ENCODE assay signal across 8 cellular contexts in the genomic region with DNA sequence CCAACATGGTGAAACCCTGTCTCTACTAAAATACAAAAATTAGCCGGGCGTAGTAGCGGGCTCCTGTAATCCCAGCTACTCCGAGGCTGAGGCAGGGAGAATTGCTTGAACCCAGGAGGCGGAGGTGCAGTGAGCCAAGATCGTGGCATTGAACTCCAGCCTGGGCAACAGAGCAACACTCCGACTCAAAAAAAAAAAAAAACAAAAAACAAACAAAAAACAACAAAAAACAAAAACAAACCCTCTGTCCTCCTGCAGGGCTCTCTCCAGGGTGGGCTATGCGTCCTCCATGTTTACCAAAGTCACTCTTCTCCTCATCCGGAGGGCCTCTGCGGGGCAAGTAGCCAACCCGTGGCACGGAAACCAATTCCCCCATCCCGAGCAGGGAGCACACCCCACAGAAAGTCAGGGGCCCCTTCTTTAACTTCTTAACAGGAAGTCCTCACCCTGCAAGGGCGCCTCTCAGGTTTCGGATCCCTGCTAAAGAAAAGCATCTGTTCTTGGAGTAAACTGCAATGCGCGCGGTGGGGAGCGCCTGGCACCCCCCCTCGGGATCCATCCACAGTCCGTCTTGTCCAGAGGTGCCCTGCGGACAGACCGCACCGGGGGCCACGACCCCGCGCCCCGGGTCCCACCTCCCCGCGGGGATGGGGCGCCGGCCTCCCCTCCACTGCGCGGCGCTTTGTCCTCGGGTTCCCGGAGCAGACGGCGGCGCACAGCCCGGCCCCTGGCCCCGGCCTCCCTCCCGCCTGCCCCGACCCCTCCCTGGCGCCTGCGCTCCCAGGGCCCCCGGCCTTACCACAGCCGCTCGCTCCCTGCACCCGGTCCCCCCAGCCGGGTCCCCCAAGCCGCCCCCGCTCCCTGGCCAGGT. TPM values are rescaled to one million over a fixed set of nuclear protein-coding genes. Genes with fewer than 3 reads are reported as not detected.
DNase-seq lines count a peak whose midpoint lies in the region; ATAC-seq and TF ChIP-seq lines count a peak whose summit lies in the region.

No MANE protein-coding gene starts in this region.

- CTCF ChIA-PET in CD4-positive, alpha-beta T cell (lab: Charles Lee), result interaction anchor here (1.0 to 3.2 kb wide), 2 partner anchors 21 to 66 kb away, joined by 3 to 18 read pairs; no protein-coding TSS in a partner anchor

- H3K4me3 ChIP-seq in neutrophil (ENCODE audit: low read depth in 1 of 2, low read length in 1 of 2), result peak overlapping the region; percentile 80 to 83

- H3K4me1 ChIP-seq in neutrophil (ENCODE audit: control insufficient read depth in 1 of 2, insufficient read depth in 1 of 2, low read depth in 1 of 2, low read length in 1 of 2), result peaks cover 41 to 42% of the 10 kb centered on the region in 2 experiments

- H3K9me3 Mint-ChIP-seq in CD4-positive, alpha-beta T cell, result no peaks in the 10 kb centered on the region

- H3K27me3 ChIP-seq in CD4-positive, alpha-beta T cell (ENCODE audit: control insufficient read depth, insufficient read depth, low read length), result no peaks in the 10 kb centered on the region
- no peaks in the 10 kb centered on the region for H3K27me3 ChIP-seq in neutrophil

- POLR2A ChIA-PET in CD4-positive, alpha-beta T cell (lab: Charles Lee), result interaction anchor here (1.2 kb wide), 1 partner anchor 37 kb away, joined by 3 read pairs; no protein-coding TSS in a partner anchor

- peaks cover 56% of the 10 kb centered on the region for H3K4me1 Mint-ChIP-seq in CD4-positive, alpha-beta T cell (ENCODE audit: low read depth)

- no peaks in the 10 kb centered on the region for H3K9me3 ChIP-seq in CD4-positive, alpha-beta T cell (ENCODE audit: control insufficient read depth, low read length)
- H3K9me3 ChIP-seq in neutrophil, result no peaks in the 10 kb centered on the region

- peak overlapping the region; percentile 97 for H3K27ac Mint-ChIP-seq in CD4-positive, alpha-beta T cell

- H3K36me3 ChIP-seq in neutrophil, result no peaks in the 10 kb centered on the region

- intact Hi-C loops in CD4-positive, alpha-beta T cell (cut with DNase I, micrococcal nuclease), result loop anchor here in 1 of 2 experiments (1.0 kb wide), 1 partner anchor 123 kb away; no protein-coding TSS in a partner anchor

- H3K36me3 Mint-ChIP-seq in CD4-positive, alpha-beta T cell (ENCODE audit: low read depth), result peaks cover 26% of the 10 kb centered on the region

- peak overlapping the region; percentile 86 for H3K27ac ChIP-seq in CD4-positive, alpha-beta T cell (ENCODE audit: low read depth, low read length)
- peak overlapping the region; percentile 97 for H3K27ac ChIP-seq in neutrophil

- ATAC-seq in CD4-positive, alpha-beta T cell (ENCODE audit: poor library complexity), result peak; percentile 6
- ATAC-seq in GM21619 (IDR thresholded peaks at IDR 0.05; ENCODE audit: unreplicated experiment), result peak; percentile 33

- peak overlapping the region; percentile 100 for H3K4me3 Mint-ChIP-seq in CD4-positive, alpha-beta T cell

- no peak for TF ChIP-seq CTCF in CD4-positive, alpha-beta T cell (IDR thresholded peaks at IDR 0.05)
- TF ChIP-seq CTCF in neutrophil (IDR thresholded peaks at IDR 0.05), result no peak

- DNase-seq in CD4-positive, alpha-beta T cell, result peak in 8 of 10 experiments; percentile 23 to 57 (median 34)
- DNase-seq in NOMO-1 treated with DMSO at 0.1 percent for 48 hours (lab: John Stamatoyannopoulos, UW; ENCODE audit: unreplicated experiment) (peak; percentile 48), activated gamma-delta T cell (lab: John Stamatoyannopoulos, UW) (peak; percentile 40), foreskin melanocyte (peak; percentile 11), T1000 (lab: John Stamatoyannopoulos, UW) (no peak), NCI-H2196 treated with DMSO at 0.1 percent for 48 hours (lab: John Stamatoyannopoulos, UW; ENCODE audit: unreplicated experiment) (no peak)

- H3K27me3 Mint-ChIP-seq in CD4-positive, alpha-beta T cell, result no peaks in the 10 kb centered on the region

RNA-seq across cellular contexts. Expression of gene CERK, which starts 0.7 kb away (rescaled TPM):
- 10 to 100 TPM; 84.6 to 88.5 TPM for total RNA-seq in CD4-positive, alpha-beta T cell

RNA-seq across cellular contexts. Expression of gene TBC1D22A, which starts 25.1 kb away (rescaled TPM):
- total RNA-seq in CD4-positive, alpha-beta T cell, result 10 to 100 TPM; 27.1 to 31.7 TPM

Comparison
In these comparisons a context has a peak if more than half of its experiments do, and no peak if none do; other contexts are left out.
1. DNase-seq: peak in CD4-positive, alpha-beta T cell (8 of 10), NOMO-1 treated with DMSO at 0.1 percent for 48 hours (single experiment), activated gamma-delta T cell (single experiment) and foreskin melanocyte (single experiment); none in T1000 (single experiment) and NCI-H2196 treated with DMSO at 0.1 percent for 48 hours (single experiment).